Comparison of ENCODE assay signal across 8 cellular contexts in genomic region chr20:35092524-35093244, GRCh38. TPM values are rescaled to one million over a fixed set of nuclear protein-coding genes. Genes with fewer than 3 reads are reported as not detected.
DNase-seq lines count a peak whose midpoint lies in the region; ATAC-seq and TF ChIP-seq lines count a peak whose summit lies in the region.

Gene TRPC4AP, minus strand, starts transcription at chr20:35092807. Its CDS starts 26 bp downstream, at chr20:35092781.

- H3K9me3 Mint-ChIP-seq in activated naive CD4-positive, alpha-beta T cell treated with anti-CD3 and anti-CD28 coated beads, Interleukin-2, amount 10 ng/mL, durations not matched to agents 7 days and 5 days, result no peaks in the 10 kb centered on the region

- peak within 1 kb of the TSS; percentile 92 for H3K4me3 Mint-ChIP-seq in activated naive CD4-positive, alpha-beta T cell treated with anti-CD3 and anti-CD28 coated beads, Interleukin-2, amount 10 ng/mL, durations not matched to agents 7 days and 5 days

- ATAC-seq in omental fat pad (ENCODE audit: low FRiP score), result peak; percentile 97

- H3K27me3 Mint-ChIP-seq in activated naive CD4-positive, alpha-beta T cell treated with anti-CD3 and anti-CD28 coated beads, Interleukin-2, amount 10 ng/mL, durations not matched to agents 7 days and 5 days, result no peaks in the 10 kb centered on the region

- H3K4me1 Mint-ChIP-seq in activated naive CD4-positive, alpha-beta T cell treated with anti-CD3 and anti-CD28 coated beads, Interleukin-2, amount 10 ng/mL, durations not matched to agents 7 days and 5 days, result peaks cover 49% of the 10 kb centered on the region

- no peaks in the 10 kb centered on the region for H3K9me3 ChIP-seq in HAP-1
- H3K9me3 ChIP-seq in MG63, result no peaks in the 10 kb centered on the region
- no peaks in the 10 kb centered on the region for H3K9me3 ChIP-seq in testis

- CTCF ChIA-PET in activated naive CD4-positive, alpha-beta T cell treated with anti-CD3 and anti-CD28 coated beads, Interleukin-2, amount 10 ng/mL, durations not matched to agents 7 days and 5 days (lab: Charles Lee), result interaction anchor here (0.9 kb wide), 1 partner anchor 9 kb away, joined by 3 read pairs; no protein-coding TSS in a partner anchor

- intact Hi-C loops in testis (cut with DNase I; ENCODE audit: low total_unique reads), result loop anchor here (5.0 kb wide), 1 partner anchor 220 kb away; the partner anchor contains the start of gene GGT7

- H3K4me3 ChIP-seq in HAP-1 (peak within 1 kb of the TSS; percentile 74), MG63 (peak within 1 kb of the TSS; percentile 94), testis (peak within 1 kb of the TSS; percentile 83 to 91)

- TF ChIP-seq POLR2A in testis (IDR thresholded peaks at IDR 0.05), result no peak

- H3K4me1 ChIP-seq in HAP-1 (peaks cover 27% of the 10 kb centered on the region), testis (peaks cover 10% of the 10 kb centered on the region)

- DNase-seq in GM04504 (ENCODE audit: low read depth) (peak; percentile 81), HAP-1 (ENCODE audit: low spot score in 2 of 2) (peak; percentile 90), MG63 (peak; percentile 89), SK-N-DZ (ENCODE audit: low spot score) (peak; percentile 94), globus pallidus (ENCODE audit: low spot score) (peak; percentile 89), omental fat pad (ENCODE audit: low spot score) (peak; percentile 67), testis (peak; percentile 94)
- peak; percentile 91 for DNase-seq in activated naive CD4-positive, alpha-beta T cell treated with anti-CD3 and anti-CD28 coated beads, Interleukin-2, amount 10 ng/mL, durations not matched to agents 7 days and 5 days

- H3K36me3 Mint-ChIP-seq in activated naive CD4-positive, alpha-beta T cell treated with anti-CD3 and anti-CD28 coated beads, Interleukin-2, amount 10 ng/mL, durations not matched to agents 7 days and 5 days, result peaks cover 15% of the 10 kb centered on the region

- H3K27me3 ChIP-seq in HAP-1 (ENCODE audit: low read depth) (no peaks in the 10 kb centered on the region), MG63 (no peaks in the 10 kb centered on the region), testis (no peaks in the 10 kb centered on the region)

- TF ChIP-seq CTCF in omental fat pad (IDR thresholded peaks at IDR 0.05) (peak in 2 of 3 donors; percentile 93 to 97), testis (IDR thresholded peaks at IDR 0.05) (peak; percentile 93 to 99 (median 98))

- peaks cover 5% of the 10 kb centered on the region; the same call in 1 of the 2 replicates for H3K36me3 ChIP-seq in HAP-1 (replicated peaks)
- H3K36me3 ChIP-seq in MG63, result peaks cover 35% of the 10 kb centered on the region
- no peaks in the 10 kb centered on the region for H3K36me3 ChIP-seq in testis (ENCODE audit: low read depth, missing control alignments)

- H3K27ac ChIP-seq in testis, result peak within 1 kb of the TSS; percentile 90 to 94

- H3K27ac Mint-ChIP-seq in activated naive CD4-positive, alpha-beta T cell treated with anti-CD3 and anti-CD28 coated beads, Interleukin-2, amount 10 ng/mL, durations not matched to agents 7 days and 5 days, result peak within 1 kb of the TSS; percentile 93

- in situ Hi-C loops in HAP-1 (cut with MboI; ENCODE audit: low sequenced_read_pairs), result loop anchor here (5.0 to 10.0 kb wide), 2 partner anchors 175 to 218 kb away; partner anchors contain the start of genes ACSS2 and GGT7

- WGBS in testis, 2 donors, result 2 to 5% methylated on average over 16 to 55 of the region's 69 CpGs

RNA-seq across cellular contexts. Expression of gene TRPC4AP, which starts in this region (rescaled TPM):
- 65.8 and 97.7 TPM in 2 replicates for total RNA-seq in MG63 (2014; rRNA removed; shearing (Covaris generic); ENCODE audit: low replicate concordance)
- 76.9 and 82.4 TPM in 2 replicates for polyA plus RNA-seq in SK-N-DZ (2014; cell fraction: cytosol; rRNA removed)
- polyA plus RNA-seq in SK-N-DZ (2014; cell fraction: nucleus; rRNA removed), result 147 and 165 TPM in 2 replicates
- total RNA-seq in omental fat pad, result 10 to 100 TPM; 59.3 to 87.0 (median 70.1) TPM
- total RNA-seq in testis, result 10 to 100 TPM; 76.6 to 78.4 TPM
- 68.8 TPM for polyA plus RNA-seq in testis (ENCODE audit: insufficient read depth, low read depth, low replicate concordance)

Comparison
In these comparisons a context has a peak if more than half of its experiments do, and no peak if none do; other contexts are left out.
1. Peak in every context shown above with its lines: DNase-seq, ATAC-seq, H3K4me3 ChIP-seq and H3K27ac ChIP-seq.